Comparison of ENCODE assay signal across 8 cellular contexts in the genomic region with DNA sequence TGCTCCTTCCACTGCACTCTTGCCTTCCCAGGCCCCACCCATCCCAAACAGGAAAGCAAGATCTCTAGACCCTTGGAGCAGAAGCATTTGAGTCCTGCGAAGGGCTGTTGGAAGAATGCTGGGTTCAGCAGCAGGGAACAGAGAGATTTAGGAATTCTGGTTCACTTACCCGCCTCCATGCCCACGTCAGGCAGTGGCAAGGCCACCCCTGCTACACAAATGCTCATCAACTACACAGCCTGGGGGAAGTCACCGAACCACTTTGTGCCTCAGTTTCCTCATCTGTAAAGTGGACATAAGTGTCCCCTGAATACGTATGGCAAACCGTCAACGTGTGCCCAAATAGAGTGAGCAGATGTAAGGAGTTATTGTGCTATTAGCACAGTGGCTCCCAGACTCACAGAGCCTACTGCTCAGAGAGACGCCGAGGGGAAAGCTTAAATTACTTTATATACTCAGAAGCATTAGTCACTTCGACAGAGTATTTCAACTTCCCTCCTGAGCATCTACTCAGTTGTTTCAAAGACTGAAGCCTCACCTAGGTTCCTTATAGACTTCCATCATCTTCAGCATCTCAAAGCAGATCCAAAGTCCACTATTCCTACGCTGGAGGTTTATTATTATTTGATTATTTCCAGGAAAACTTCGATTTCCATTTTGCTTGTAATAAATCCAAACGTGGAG. TPM values are rescaled to one million over a fixed set of nuclear protein-coding genes. Genes with fewer than 3 reads are reported as not detected.
DNase-seq lines count a peak whose midpoint lies in the region; ATAC-seq and TF ChIP-seq lines count a peak whose summit lies in the region.

No MANE protein-coding gene starts in this region.

- H3K27me3 ChIP-seq in foreskin keratinocyte (peaks cover 13% of the 10 kb centered on the region), skeletal muscle satellite cell (ENCODE audit: control insufficient read depth, insufficient read depth, low read length) (peaks cover 11% of the 10 kb centered on the region)

- H3K9me3 ChIP-seq in skeletal muscle satellite cell (replicated peaks; ENCODE audit: low read length) = no peaks in the 10 kb centered on the region

- H3K4me1 ChIP-seq in foreskin keratinocyte (no peaks in the 10 kb centered on the region), skeletal muscle satellite cell (ENCODE audit: control insufficient read depth, insufficient read depth, low read length) (peaks cover 8% of the 10 kb centered on the region)

- peak; percentile 59 for ATAC-seq in foreskin keratinocyte

- no peaks in the 10 kb centered on the region for H3K36me3 ChIP-seq in skeletal muscle satellite cell (ENCODE audit: insufficient read depth, low read length)

- peak overlapping the region; percentile 61 for H3K9ac ChIP-seq in skeletal muscle satellite cell (ENCODE audit: low read depth, low read length)

- H3K27ac ChIP-seq in foreskin keratinocyte = no peak overlapping the region

- TF ChIP-seq CTCF in foreskin keratinocyte (conservative IDR thresholded peaks at IDR 0.05) = no peak

- peak overlapping the region; percentile 83 for H3K4me2 ChIP-seq in skeletal muscle satellite cell (ENCODE audit: low read length)

- peak overlapping the region; percentile 73 for H3K4me3 ChIP-seq in skeletal muscle satellite cell (ENCODE audit: low read length)

- DNase-seq in DMS 273 (lab: John Stamatoyannopoulos, UW; ENCODE audit: unreplicated experiment) (peak; percentile 30), DMS 273 treated with DMSO at 0.1 percent for 48 hours (lab: John Stamatoyannopoulos, UW) (no peak), RPMI7951 (ENCODE audit: low read depth) (peak; percentile 39), foreskin keratinocyte (peak in 1 of 2 donors; percentile 29), NCI-H1092 (lab: John Stamatoyannopoulos, UW) (no peak), NCI-H128 (lab: John Stamatoyannopoulos, UW; ENCODE audit: unreplicated experiment) (no peak)
- DNase-seq in stimulated activated CD4-positive, alpha-beta T cell treated with anti-CD3 and anti-CD28 coated beads, Interleukin-4, amount 100 ng/mL, for 1 hour = no peak

RNA-seq across cellular contexts. Expression of a gene that starts 0.9 kb away (rescaled TPM):
- total RNA-seq in RPMI7951 (2014; rRNA removed; shearing (Covaris generic)) = 20.4 and 26.9 TPM in 2 replicates
- total RNA-seq in foreskin keratinocyte = 12.8 and 14.8 TPM in 2 replicates
- 7.2 and 9.1 TPM in 2 replicates for polyA plus RNA-seq in foreskin keratinocyte
- total RNA-seq in skeletal muscle satellite cell (2012; rRNA removed) = 3.7 and 4.1 TPM in 2 replicates

RNA-seq across cellular contexts. Expression of a gene that starts 34.4 kb away (rescaled TPM):
- 64.4 and 66.1 TPM in 2 replicates for total RNA-seq in RPMI7951 (2014; rRNA removed; shearing (Covaris generic))
- total RNA-seq in foreskin keratinocyte = 29.6 and 31.6 TPM in 2 replicates
- polyA plus RNA-seq in foreskin keratinocyte = 25.9 and 26.7 TPM in 2 replicates
- total RNA-seq in skeletal muscle satellite cell (2012; rRNA removed) = 26.6 and 32.2 TPM in 2 replicates

RNA-seq across cellular contexts. Expression of a gene that starts 59.8 kb away (rescaled TPM):
- 20.2 and 32.9 TPM in 2 replicates for total RNA-seq in RPMI7951 (2014; rRNA removed; shearing (Covaris generic))
- 18.6 and 19.8 TPM in 2 replicates for total RNA-seq in foreskin keratinocyte
- polyA plus RNA-seq in foreskin keratinocyte = 27.9 and 33.4 TPM in 2 replicates
- 6.6 and 9.9 TPM in 2 replicates for total RNA-seq in skeletal muscle satellite cell (2012; rRNA removed)

Comparison
In these comparisons a context has a peak if more than half of its experiments do, and no peak if none do; other contexts are left out.
1. DNase-seq: peak in DMS 273 (single experiment) and RPMI7951 (single experiment); none in DMS 273 treated with DMSO at 0.1 percent for 48 hours (single experiment), stimulated activated CD4-positive, alpha-beta T cell treated with anti-CD3 and anti-CD28 coated beads, Interleukin-4, amount 100 ng/mL, for 1 hour (single experiment), NCI-H1092 (single experiment) and NCI-H128 (single experiment).